Comparison of ENCODE assay signal across 10 cellular contexts in the genomic region with DNA sequence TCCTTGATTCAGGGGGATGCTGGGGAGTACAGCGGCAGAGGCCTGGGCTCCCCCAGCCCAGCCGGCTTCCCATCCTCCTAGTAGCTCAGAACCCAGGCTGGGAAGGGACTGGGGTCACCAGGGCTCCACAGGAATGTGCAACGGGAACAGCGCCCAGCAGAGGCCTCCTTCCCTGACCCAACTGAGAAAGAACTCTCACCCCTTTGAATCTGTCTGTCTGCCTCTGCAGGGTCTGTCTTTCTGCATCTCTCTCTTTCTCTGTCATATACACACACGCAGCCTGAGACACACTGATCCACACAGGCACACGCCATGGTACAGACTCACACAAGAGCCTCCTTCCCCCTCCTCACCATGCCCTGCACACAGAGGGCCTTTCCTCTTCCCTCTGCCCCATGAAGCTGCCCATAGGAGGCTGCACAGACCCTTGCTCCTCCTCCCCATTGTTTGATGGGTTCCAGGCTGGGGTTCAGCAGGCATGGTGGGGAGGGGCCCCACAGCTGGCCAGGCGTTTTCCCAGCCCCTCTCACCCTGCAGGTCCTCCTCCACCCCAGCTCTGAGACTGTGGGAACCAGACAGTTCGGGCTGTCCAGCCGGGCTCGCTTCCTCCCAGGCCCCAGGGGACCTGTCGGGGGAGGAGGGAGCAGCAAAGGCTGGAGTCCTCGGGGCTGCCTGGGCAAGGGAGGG. TPM values are rescaled to one million over a fixed set of nuclear protein-coding genes. Genes with fewer than 3 reads are reported as not detected.
A peak's percentile ranks its signal among the peaks of the same experiment; 100 is the strongest.
DNase-seq lines count a peak whose midpoint lies in the region; ATAC-seq, FAIRE-seq and TF ChIP-seq lines count a peak whose summit lies in the region.
"Had no signal": no experiment of that assay in that cellular context is flagged by ENCODE, and none has a peak within 500 bp of the region (broad histone marks: within the 10 kb centered on the region; RNA-seq: fewer than 3 reads in every experiment).

No MANE protein-coding gene starts in this region.

- no peak for TF ChIP-seq RAD21 in IMR-90 (IDR thresholded peaks at IDR 0.05; ENCODE audit: low read length)
- TF ChIP-seq RAD21 in H1 (IDR thresholded peaks at IDR 0.05 in 1 of 2, conservative IDR thresholded peaks at IDR 0.05 in 1 of 2; ENCODE audit: low read depth in 2 of 2, low read length in 2 of 2), result no peak
- TF ChIP-seq RAD21 in liver (IDR thresholded peaks at IDR 0.05), result no peak

- H3K9ac ChIP-seq in IMR-90 (ENCODE audit: low read depth, low read length) (no peak overlapping the region), H1 (replicated peaks in 1 of 4; ENCODE audit: extremely low read depth in 1 of 4, low read depth in 3 of 4, low read length in 3 of 4) (no peak overlapping the region), liver (ENCODE audit: low read depth in 1 of 2, low read length in 2 of 2) (no peak overlapping the region)

- no peak for TF ChIP-seq POLR2A in IMR-90 (IDR thresholded peaks at IDR 0.05; ENCODE audit: low read depth, low read length)
- TF ChIP-seq POLR2A in H1 (IDR thresholded peaks at IDR 0.05; ENCODE audit: control extremely low read depth in 1 of 2, low read depth in 2 of 2, low read length in 2 of 2), result no peak
- TF ChIP-seq POLR2A in GM18505 (IDR thresholded peaks at IDR 0.05; ENCODE audit: borderline replicate concordance, extremely low read depth, insufficient read depth, insufficient read length), result no peak

- BruUV-seq in IMR-90 (replicated peaks; lab: Mats Ljungman, UMichigan), result no TSS peak

- H3K14ac ChIP-seq in IMR-90 (replicated peaks; ENCODE audit: low read depth, low read length) (peak overlapping the region; percentile 24; the same call in 1 of the 2 replicates), H1 (ENCODE audit: insufficient read length) (no peak overlapping the region)

- peak overlapping the region; percentile 27; the same call in 1 of the 2 replicates for H3K4me2 ChIP-seq in IMR-90 (ENCODE audit: low read depth, low read length)
- peak overlapping the region in 1 of 2 experiments; percentile 21; a peak in 1 of 4 replicates for H3K4me2 ChIP-seq in H1 (ENCODE audit: insufficient read depth in 1 of 2, low read depth in 2 of 2, low read length in 2 of 2)

- H3K18ac ChIP-seq in IMR-90 (ENCODE audit: low read depth, low read length), result no peak overlapping the region
- no peak overlapping the region for H3K18ac ChIP-seq in H1 (ENCODE audit: extremely low read depth, low read length)

- peak overlapping the region; percentile 13; the same call in 1 of the 2 replicates for H2BK12ac ChIP-seq in H1 (ENCODE audit: low read depth, low read length)

- H3K27me3 ChIP-seq in IMR-90 (ENCODE audit: control insufficient read depth, insufficient read depth, low read length) (peaks cover 8% of the 10 kb centered on the region), H1 (replicated peaks in 1 of 4; ENCODE audit: control insufficient read depth in 3 of 4, extremely low read depth in 1 of 4, insufficient read depth in 3 of 4, low read length in 3 of 4) (peaks cover 0 to under 1% (median 0%) of the 10 kb centered on the region in 4 experiments; a peak in 1 of 7 replicates), liver (ENCODE audit: control insufficient read depth in 4 of 4, insufficient read depth in 4 of 4, low read length in 3 of 4) (no peaks in the 10 kb centered on the region), thoracic aorta (replicated peaks; ENCODE audit: insufficient read depth) (no peaks in the 10 kb centered on the region)

- no peak for TF ChIP-seq CTCF in IMR-90 (conservative IDR thresholded peaks at IDR 0.05; ENCODE audit: low read depth, low read length)
- no peak for TF ChIP-seq CTCF in H1 (IDR thresholded peaks at IDR 0.05; ENCODE audit: control extremely low read depth in 1 of 3, insufficient read depth in 1 of 3, low read depth in 1 of 3, low read length in 3 of 3)
- no peak for TF ChIP-seq CTCF in liver (IDR thresholded peaks at IDR 0.05; ENCODE audit: low read depth, low read length, missing input control)
- no peak for TF ChIP-seq CTCF in thoracic aorta (IDR thresholded peaks at IDR 0.05)
- no peak for TF ChIP-seq CTCF in GM20000 (IDR thresholded peaks at IDR 0.05; ENCODE audit: extremely low read depth, missing control alignments)

- POLR2A ChIA-PET in IMR-90 (lab: Charles Lee; ENCODE audit: unreplicated experiment) (interaction anchor here (0.6 kb wide), 1 partner anchor 97 kb away, joined by 3 read pairs; no protein-coding TSS in a partner anchor), H1 (lab: Charles Lee; ENCODE audit: partially characterized antibody) (interaction anchor here (0.5 to 1.7 kb wide), 2 partner anchors 14 to 30 kb away, joined by 3 to 4 read pairs; no protein-coding TSS in a partner anchor)

- peak; percentile 59 for DNase-seq in IMR-90
- no peak for DNase-seq in H1 (ENCODE audit: low read depth in 1 of 2, low spot score in 2 of 2)
- no peak for DNase-seq in thoracic aorta (ENCODE audit: low spot score)
- no peak for DNase-seq in GM20000 (ENCODE audit: low spot score)
- DNase-seq in NCI-H2171 treated with DMSO at 0.1 percent for 48 hours (lab: John Stamatoyannopoulos, UW), result no peak
- no peak for DNase-seq in DMS79 treated with DMSO at 0.1 percent for 48 hours (lab: John Stamatoyannopoulos, UW)

- H2BK15ac ChIP-seq in IMR-90 (ENCODE audit: low read depth, low read length) (no peak overlapping the region), H1 (ENCODE audit: low read length) (peak overlapping the region; percentile 1)

- no peak overlapping the region for H3K27ac ChIP-seq in IMR-90 (ENCODE audit: insufficient read depth, low read length)
- H3K27ac ChIP-seq in H1 (ENCODE audit: low read depth, low read length), result no peak overlapping the region
- peak overlapping the region; percentile 34 to 44 for H3K27ac ChIP-seq in liver (ENCODE audit: low read depth in 1 of 2, low read length in 2 of 2)
- peak overlapping the region; percentile 92 to 99 for H3K27ac ChIP-seq in thoracic aorta

- no peak overlapping the region for H3K23ac ChIP-seq in IMR-90 (ENCODE audit: low read depth, low read length)
- no peak overlapping the region for H3K23ac ChIP-seq in H1 (ENCODE audit: insufficient read length)

- H2BK120ac ChIP-seq in IMR-90 (ENCODE audit: low read depth, low read length) (peak overlapping the region; percentile 69; the same call in 1 of the 2 replicates), H1 (replicated peaks; ENCODE audit: low read depth, low read length) (no peak overlapping the region)

- H4K8ac ChIP-seq in IMR-90 (ENCODE audit: low read depth in 2 of 2, low read length in 2 of 2) (peak overlapping the region in 1 of 2 experiments; percentile 42; a peak in 1 of 4 replicates), H1 (ENCODE audit: extremely low read depth, insufficient read depth, low read length) (no peak overlapping the region)

- H3K79me1 ChIP-seq in IMR-90 (ENCODE audit: low read depth in 1 of 2, low read length in 2 of 2) (no peaks in the 10 kb centered on the region), H1 (ENCODE audit: low read depth, low read length) (no peaks in the 10 kb centered on the region)

- no peak for TF ChIP-seq EP300 in H1 (IDR thresholded peaks at IDR 0.05; ENCODE audit: borderline replicate concordance in 1 of 2, low read depth in 2 of 2, low read length in 2 of 2)

- H3K4me1 ChIP-seq in IMR-90 (ENCODE audit: control insufficient read depth, insufficient read depth, low read length) (peaks cover 15% of the 10 kb centered on the region), H1 (replicated peaks in 1 of 4; ENCODE audit: control insufficient read depth in 3 of 4, insufficient read depth in 4 of 4, low read length in 3 of 4) (peaks cover 4 to 38% (median 32%) of the 10 kb centered on the region in 4 experiments), liver (ENCODE audit: control insufficient read depth in 4 of 4, insufficient read depth in 4 of 4, low read length in 3 of 4) (no peaks in the 10 kb centered on the region), thoracic aorta (ENCODE audit: control insufficient read depth in 1 of 2, low read depth in 2 of 2) (peaks cover 30 to 81% of the 10 kb centered on the region in 2 donors)

- dilution Hi-C loops in IMR-90 (cut with HindIII; ENCODE audit: low sequenced_read_pairs, unreplicated experiment), result no loop called here

- H2BK20ac ChIP-seq in IMR-90 (ENCODE audit: low read depth, low read length) (no peak overlapping the region), H1 (ENCODE audit: low read length) (peak overlapping the region; percentile 24; the same call in 1 of the 2 replicates)

- H4K91ac ChIP-seq in IMR-90 (ENCODE audit: insufficient read depth, low read depth, low read length), result no peak overlapping the region; the same call in 1 of the 2 replicates
- H4K91ac ChIP-seq in H1 (replicated peaks; ENCODE audit: insufficient read length, low read length), result no peak overlapping the region

- 36% methylated on average over 6 of the region's 12 CpGs; no CpG with 5 or more reads in 1 of the 2 experiments for WGBS in IMR-90 (ENCODE audit: extremely low coverage in 2 of 2, insufficient read length in 1 of 2), 2 experiments
- WGBS in H1 (ENCODE audit: extremely low coverage in 1 of 2, insufficient coverage in 1 of 2, insufficient read length in 1 of 2, insufficient replicate concordance in 2 of 2, low coverage in 1 of 2, low lambda C conversion rate in 2 of 2, missing lambda C conversion rate in 1 of 2), 2 experiments, result 71% methylated on average over 12 of the region's 12 CpGs; no CpG with 5 or more reads in 1 of the 2 experiments
- WGBS in liver, result 76% methylated on average over 12 of the region's 12 CpGs

- H2BK5ac ChIP-seq in IMR-90 (ENCODE audit: low read depth, low read length, poor library complexity, severe bottlenecking) (no peak overlapping the region), H1 (ENCODE audit: low read depth, low read length) (no peak overlapping the region)

- peak overlapping the region; percentile 38 for H2AK9ac ChIP-seq in IMR-90 (replicated peaks; ENCODE audit: low read depth, low read length, poor library complexity)

- H3K36me3 ChIP-seq in IMR-90 (ENCODE audit: control insufficient read depth, insufficient read depth, low read length) (no peaks in the 10 kb centered on the region), H1 (ENCODE audit: control insufficient read depth in 2 of 4, insufficient read depth in 4 of 4, low read length in 3 of 4) (no peaks in the 10 kb centered on the region), liver (ENCODE audit: control insufficient read depth in 4 of 4, insufficient read depth in 3 of 4, low read depth in 1 of 4, low read length in 3 of 4) (no peaks in the 10 kb centered on the region), thoracic aorta (no peaks in the 10 kb centered on the region)

- H3K4me3 ChIP-seq in IMR-90 (ENCODE audit: insufficient read depth, low read depth, low read length) (no peak overlapping the region), H1 (ENCODE audit: extremely low read depth in 1 of 4, insufficient read depth in 2 of 4, low read depth in 3 of 4, low read length in 4 of 4) (no peak overlapping the region), liver (ENCODE audit: low read depth in 1 of 3, low read length in 3 of 3) (no peak overlapping the region), thoracic aorta (peak overlapping the region; percentile 77)

- peak overlapping the region; percentile 94; the same call in 1 of the 2 replicates for H2AK5ac ChIP-seq in IMR-90 (ENCODE audit: low read depth, low read length)
- no peak overlapping the region for H2AK5ac ChIP-seq in H1 (ENCODE audit: low read depth, low read length)

- CTCF ChIA-PET in IMR-90 (lab: Yijun Ruan, JAX), result interaction anchor here (1.0 kb wide), 1 partner anchor 13 kb away, joined by 3 read pairs; no protein-coding TSS in a partner anchor
- CTCF ChIA-PET in H1 (lab: Charles Lee; ENCODE audit: partially characterized antibody), result interaction anchor here (0.5 to 4.0 kb wide), 8 partner anchors 9 to 152 kb away, joined by 3 to 24 read pairs (median 5); a partner anchor contains a TSS

- peaks cover 16% of the 10 kb centered on the region for H3K9me1 ChIP-seq in IMR-90 (ENCODE audit: insufficient read depth, low read length)

- H3K56ac ChIP-seq in IMR-90 (ENCODE audit: extremely low read depth, insufficient read depth, low read length) (no peak overlapping the region), H1 (replicated peaks; ENCODE audit: insufficient read length, low read depth, low read length) (no peak overlapping the region)

- H4K5ac ChIP-seq in IMR-90 (ENCODE audit: low read depth, low read length) (no peak overlapping the region), H1 (ENCODE audit: insufficient read length, low read depth, low read length) (no peak overlapping the region)

- peaks cover 19% of the 10 kb centered on the region for H4K20me1 ChIP-seq in IMR-90 (ENCODE audit: insufficient read depth, low read length)
- no peaks in the 10 kb centered on the region for H4K20me1 ChIP-seq in H1 (replicated peaks in 1 of 2; ENCODE audit: control insufficient read depth in 1 of 2, insufficient read depth in 2 of 2, low read length in 2 of 2)

- ATAC-seq in IMR-90 (ENCODE audit: low read depth) (peak; percentile 80), thoracic aorta (ENCODE audit: insufficient number of reproducible peaks, low FRiP score, low read depth) (no peak), GM18505 (IDR thresholded peaks at IDR 0.05; ENCODE audit: unreplicated experiment) (no peak)

- H3K9me3 ChIP-seq in IMR-90 (ENCODE audit: control insufficient read depth, insufficient read depth, low read length) (no peaks in the 10 kb centered on the region), H1 (ENCODE audit: insufficient read depth in 2 of 2, low read depth in 1 of 2, low read length in 1 of 2) (no peaks in the 10 kb centered on the region), liver (ENCODE audit: control insufficient read depth in 4 of 4, low read length in 3 of 4) (no peaks in the 10 kb centered on the region), thoracic aorta (no peaks in the 10 kb centered on the region)

- H2AFZ ChIP-seq in IMR-90 (replicated peaks; ENCODE audit: low read length, poor library complexity), result peak overlapping the region; percentile 19
- peak overlapping the region; percentile 68 for H2AFZ ChIP-seq in H1 (ENCODE audit: low read length)

- no peak for FAIRE-seq in H1 (lab: Jason Lieb, UNC)
- FAIRE-seq: G401.6 had no signal

- intact Hi-C loops in IMR-90 (cut with micrococcal nuclease), result no loop called here

- peaks cover 4% of the 10 kb centered on the region for H3K23me2 ChIP-seq in H1 (ENCODE audit: low read depth, low read length)

- H3K79me2 ChIP-seq in H1 (ENCODE audit: control insufficient read depth in 1 of 2, insufficient read depth in 2 of 2, low read length in 2 of 2), result no peaks in the 10 kb centered on the region

- peak overlapping the region; percentile 63 for H3K4ac ChIP-seq in IMR-90 (ENCODE audit: low read depth, low read length)
- no peak overlapping the region for H3K4ac ChIP-seq in H1 (replicated peaks; ENCODE audit: insufficient read length, low read depth, low read length)

- in situ Hi-C loops in IMR-90 (cut with MboI; ENCODE audit: low sequenced_read_pairs), result loop anchor here (25.0 kb wide), 2 partner anchors 645 to 820 kb away; a partner anchor contains a TSS

RNA-seq across cellular contexts. Expression of a gene that starts 2.8 kb away (rescaled TPM):
- not detected in 2 replicates for total RNA-seq in IMR-90 (2012; rRNA removed)
- polyA plus RNA-seq in IMR-90 (2012; rRNA removed), result not detected in 2 replicates
- 0.02 TPM in 1 of 2 replicates, not detected in the other for polyA plus RNA-seq in IMR-90 (2012; cell fraction: cytosol; rRNA removed)
- polyA plus RNA-seq in IMR-90 (2012; cell fraction: nucleus; rRNA removed; ENCODE audit: low replicate concordance), result not detected in 2 replicates
- total RNA-seq in H1 (2021; fragmentation: NEBNext Ultra II Directional; extraction: Animal tissue kit (Norgen Biotek cat#: 25700)), result not detected in 2 replicates
- polyA plus RNA-seq in H1 (2011; rRNA removed), result 0.45 and 0.47 TPM in 2 replicates
- 0.36 TPM for polyA plus RNA-seq in H1 (2011; cell fraction: cytosol; rRNA removed)
- 0.43 TPM for polyA plus RNA-seq in H1 (2011; cell fraction: nucleus; rRNA removed)
- 0.13 to 0.28 TPM in 2 of 4 replicates, not detected in the others for polyA plus RNA-seq in H1 (2012, experiment 1 of 2)
- 0.26 TPM for polyA plus RNA-seq in H1 (2012, experiment 2 of 2)
- 0.12 TPM for polyA plus RNA-seq in H1 (2013, experiment 1 of 2)
- polyA plus RNA-seq in H1 (2013, experiment 2 of 2), result 0.20 TPM
- not detected in 2 replicates for polyA minus RNA-seq in H1 (2011; rRNA and poly(A)+ RNA removed)
- not detected for polyA minus RNA-seq in H1 (2011; cell fraction: cytosol; rRNA and poly(A)+ RNA removed)
- polyA minus RNA-seq in H1 (2011; cell fraction: nucleus; rRNA and poly(A)+ RNA removed), result 1.00 TPM
- under 1 TPM; 0.25 to 0.51 TPM for total RNA-seq in liver
- under 1 TPM; 0.21 to 0.31 TPM for polyA plus RNA-seq in liver
- 10 to 100 TPM; 13.9 to 44.5 TPM for total RNA-seq in thoracic aorta

RNA-seq across cellular contexts. Expression of a gene that starts 23.5 kb away (rescaled TPM):
- total RNA-seq in IMR-90 (2012; rRNA removed), result 0.18 and 0.28 TPM in 2 replicates
- 0.19 and 0.27 TPM in 2 replicates for polyA plus RNA-seq in IMR-90 (2012; rRNA removed)
- 0.05 and 0.06 TPM in 2 replicates for polyA plus RNA-seq in IMR-90 (2012; cell fraction: cytosol; rRNA removed)
- 0.58 and 1.3 TPM in 2 replicates for polyA plus RNA-seq in IMR-90 (2012; cell fraction: nucleus; rRNA removed; ENCODE audit: low replicate concordance)
- total RNA-seq in H1 (2021; fragmentation: NEBNext Ultra II Directional; extraction: Animal tissue kit (Norgen Biotek cat#: 25700)), result 0.22 TPM in 1 of 2 replicates, not detected in the other
- 0.26 and 0.27 TPM in 2 replicates for polyA plus RNA-seq in H1 (2011; rRNA removed)
- polyA plus RNA-seq in H1 (2011; cell fraction: cytosol; rRNA removed), result 0.36 TPM
- polyA plus RNA-seq in H1 (2011; cell fraction: nucleus; rRNA removed), result 0.73 TPM
- 0.21 to 0.41 TPM (median 0.23 TPM) in 4 replicates for polyA plus RNA-seq in H1 (2012, experiment 1 of 2)
- 0.13 TPM for polyA plus RNA-seq in H1 (2012, experiment 2 of 2)
- polyA plus RNA-seq in H1 (2013, experiment 1 of 2), result 0.20 TPM
- polyA plus RNA-seq in H1 (2013, experiment 2 of 2), result 0.22 TPM
- polyA minus RNA-seq in H1 (2011; rRNA and poly(A)+ RNA removed), result 0.09 and 0.32 TPM in 2 replicates
- polyA minus RNA-seq in H1 (2011; cell fraction: cytosol; rRNA and poly(A)+ RNA removed), result not detected
- polyA minus RNA-seq in H1 (2011; cell fraction: nucleus; rRNA and poly(A)+ RNA removed), result 0.40 TPM
- under 1 TPM in 1 of 2 donors, not detected in 1; 0.19 TPM for total RNA-seq in liver
- polyA plus RNA-seq in liver, result under 1 TPM in 1 of 2 donors, not detected in 1; 0.08 TPM
- not detected for total RNA-seq in thoracic aorta

RNA-seq across cellular contexts. Expression of a gene that starts 27.7 kb away (rescaled TPM):
- total RNA-seq in IMR-90 (2012; rRNA removed) (not detected in 2 replicates), liver (under 1 TPM; 0.42 to 0.61 TPM), thoracic aorta (1 to 10 TPM; 3.9 to 5.6 TPM)
- polyA plus RNA-seq in IMR-90 (2012; rRNA removed) (not detected in 2 replicates), H1 (2011; rRNA removed) (3.2 and 6.0 TPM in 2 replicates), liver (under 1 TPM in 1 of 2 donors, not detected in 1; 0.35 TPM)
- polyA plus RNA-seq in IMR-90 (2012; cell fraction: cytosol; rRNA removed), result not detected in 2 replicates
- polyA plus RNA-seq in IMR-90 (2012; cell fraction: nucleus; rRNA removed; ENCODE audit: low replicate concordance), result not detected in 2 replicates
- 0.91 and 1.0 TPM in 2 replicates for total RNA-seq in H1 (2021; fragmentation: NEBNext Ultra II Directional; extraction: Animal tissue kit (Norgen Biotek cat#: 25700))
- polyA plus RNA-seq in H1 (2011; cell fraction: cytosol; rRNA removed), result 3.9 TPM
- 4.7 TPM for polyA plus RNA-seq in H1 (2011; cell fraction: nucleus; rRNA removed)
- 0.77 to 3.2 TPM (median 2.8 TPM) in 4 replicates for polyA plus RNA-seq in H1 (2012, experiment 1 of 2)
- 1.6 TPM for polyA plus RNA-seq in H1 (2012, experiment 2 of 2)
- polyA plus RNA-seq in H1 (2013, experiment 1 of 2), result 0.87 TPM
- polyA plus RNA-seq in H1 (2013, experiment 2 of 2), result 0.79 TPM
- 0.39 and 1.1 TPM in 2 replicates for polyA minus RNA-seq in H1 (2011; rRNA and poly(A)+ RNA removed)
- polyA minus RNA-seq in H1 (2011; cell fraction: cytosol; rRNA and poly(A)+ RNA removed), result 2.6 TPM
- polyA minus RNA-seq in H1 (2011; cell fraction: nucleus; rRNA and poly(A)+ RNA removed), result 5.4 TPM

RNA-seq across cellular contexts. Expression of a gene that starts 27.8 kb away (rescaled TPM):
- total RNA-seq in IMR-90 (2012; rRNA removed) (not detected in 2 replicates), liver (under 1 TPM in 1 of 2 donors, not detected in 1; 0.08 TPM), thoracic aorta (not detected)
- polyA plus RNA-seq in IMR-90 (2012; rRNA removed) (not detected in 2 replicates), H1 (2011; rRNA removed) (0.06 and 0.19 TPM in 2 replicates), liver (under 1 TPM in 1 of 2 donors, not detected in 1; 0.06 TPM)
- not detected in 2 replicates for polyA plus RNA-seq in IMR-90 (2012; cell fraction: cytosol; rRNA removed)
- 0.05 TPM in 1 of 2 replicates, not detected in the other for polyA plus RNA-seq in IMR-90 (2012; cell fraction: nucleus; rRNA removed; ENCODE audit: low replicate concordance)
- not detected in 2 replicates for total RNA-seq in H1 (2021; fragmentation: NEBNext Ultra II Directional; extraction: Animal tissue kit (Norgen Biotek cat#: 25700))
- polyA plus RNA-seq in H1 (2011; cell fraction: cytosol; rRNA removed), result 0.10 TPM
- polyA plus RNA-seq in H1 (2011; cell fraction: nucleus; rRNA removed), result 0.20 TPM
- polyA plus RNA-seq in H1 (2012, experiment 1 of 2), result 0.15 to 0.24 TPM (median 0.16 TPM) in 3 of 4 replicates, not detected in the other
- polyA plus RNA-seq in H1 (2012, experiment 2 of 2), result not detected
- polyA plus RNA-seq in H1 (2013, experiment 1 of 2), result not detected
- 0.04 TPM for polyA plus RNA-seq in H1 (2013, experiment 2 of 2)
- 0.20 TPM in 1 of 2 replicates, not detected in the other for polyA minus RNA-seq in H1 (2011; rRNA and poly(A)+ RNA removed)
- not detected for polyA minus RNA-seq in H1 (2011; cell fraction: cytosol; rRNA and poly(A)+ RNA removed)
- not detected for polyA minus RNA-seq in H1 (2011; cell fraction: nucleus; rRNA and poly(A)+ RNA removed)
- total RNA-seq: kidney epithelial cell had no signal

Comparison
In these comparisons a context has a peak if more than half of its experiments do, and no peak if none do; other contexts are left out.
1. H3K27ac ChIP-seq: peak in liver (2 of 2) and thoracic aorta (2 of 2); none in IMR-90 (single experiment) and H1 (single experiment).
2. RNA of a gene that starts 2.8 kb away (total RNA-seq): 13.9 to 44.5 TPM in thoracic aorta; 0.25 to 0.51 TPM in liver, not detected in IMR-90 and not detected in H1; every median in the first group is over 4 times any median in the second.